14 cellular contexts compared by ENCODE assay signal in the genomic region with DNA sequence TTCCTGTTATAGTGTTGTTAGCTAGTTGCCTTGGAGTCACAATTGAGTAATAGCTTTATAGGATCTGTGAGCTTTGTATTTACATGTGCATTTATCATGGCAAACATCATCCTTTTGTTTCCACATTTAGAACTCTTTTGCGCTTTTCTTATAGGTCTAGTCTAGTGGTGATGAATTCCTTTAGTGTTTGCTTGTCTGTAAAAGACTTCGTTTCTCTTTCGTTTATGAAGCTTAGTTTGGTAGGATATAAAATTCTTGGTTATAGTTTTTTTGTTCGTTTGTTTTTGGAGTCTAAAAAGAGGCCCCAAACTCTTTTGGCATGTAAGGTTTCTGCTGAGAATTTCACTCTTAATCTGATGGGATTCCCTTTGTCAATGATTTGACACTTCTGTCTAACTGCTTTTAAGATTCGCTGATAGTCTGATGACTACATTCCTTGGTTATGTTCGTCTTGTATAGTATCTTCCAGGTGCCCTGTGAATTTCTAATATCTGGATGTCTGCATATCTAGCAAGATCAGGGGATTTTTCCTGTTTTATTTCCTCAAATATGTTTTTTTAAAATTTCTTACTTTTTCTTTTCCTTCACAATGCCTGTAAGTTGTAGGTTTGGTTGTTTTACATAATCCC. TPM values are rescaled to one million over a fixed set of nuclear protein-coding genes. Genes with fewer than 3 reads are reported as not detected.
"Had no signal": no experiment of that assay in that cellular context is flagged by ENCODE, and none has a peak within 500 bp of the region (broad histone marks: within the 10 kb centered on the region; RNA-seq: fewer than 3 reads in every experiment).

No MANE protein-coding gene starts in this region.

- H3K27me3 Mint-ChIP-seq: dendritic cell treated with granulocyte-macrophage colony-stimulating factor and Interleukin-4, amounts not matched to agents 40 ng/mL and 50 ng/mL, for 4 days; effector memory CD8-positive, alpha-beta T cell; naive thymus-derived CD8-positive, alpha-beta T cell; type B pancreatic cell had no signal

- H3K36me3 Mint-ChIP-seq: immature natural killer cell had no signal

- H3K4me3 Mint-ChIP-seq: dendritic cell treated with granulocyte-macrophage colony-stimulating factor and Interleukin-4, amounts not matched to agents 40 ng/mL and 50 ng/mL, for 4 days; effector memory CD8-positive, alpha-beta T cell; immature natural killer cell; type B pancreatic cell had no signal

- DNase-seq: effector memory CD8-positive, alpha-beta T cell; foreskin keratinocyte; immature natural killer cell; left cardiac atrium; left ventricle myocardium superior; naive thymus-derived CD8-positive, alpha-beta T cell; small intestine; stimulated activated CD4-positive, alpha-beta T cell treated with anti-CD3 and anti-CD28 coated beads, Interleukin-12 subunit alpha, Interleukin-12 subunit beta, amount 100 ng/mL, for 4 hours; stimulated activated naive CD4-positive, alpha-beta T cell treated with Interleukin-2 at 50 U/mL for 16 hours; thyroid gland; uterus had no signal

- H3K9me3 Mint-ChIP-seq: dendritic cell treated with granulocyte-macrophage colony-stimulating factor and Interleukin-4, amounts not matched to agents 40 ng/mL and 50 ng/mL, for 4 days; effector memory CD8-positive, alpha-beta T cell; type B pancreatic cell had no signal

- ATAC-seq: naive thymus-derived CD8-positive, alpha-beta T cell had no signal

- H3K27ac Mint-ChIP-seq: dendritic cell treated with granulocyte-macrophage colony-stimulating factor and Interleukin-4, amounts not matched to agents 40 ng/mL and 50 ng/mL, for 4 days; effector memory CD8-positive, alpha-beta T cell; immature natural killer cell; type B pancreatic cell had no signal

RNA-seq across cellular contexts. Expression of a gene that starts 52.7 kb away (rescaled TPM):
- total RNA-seq: mononuclear cell; naive thymus-derived CD8-positive, alpha-beta T cell had no signal
